10 cellular contexts compared by ENCODE assay signal in the genomic region with DNA sequence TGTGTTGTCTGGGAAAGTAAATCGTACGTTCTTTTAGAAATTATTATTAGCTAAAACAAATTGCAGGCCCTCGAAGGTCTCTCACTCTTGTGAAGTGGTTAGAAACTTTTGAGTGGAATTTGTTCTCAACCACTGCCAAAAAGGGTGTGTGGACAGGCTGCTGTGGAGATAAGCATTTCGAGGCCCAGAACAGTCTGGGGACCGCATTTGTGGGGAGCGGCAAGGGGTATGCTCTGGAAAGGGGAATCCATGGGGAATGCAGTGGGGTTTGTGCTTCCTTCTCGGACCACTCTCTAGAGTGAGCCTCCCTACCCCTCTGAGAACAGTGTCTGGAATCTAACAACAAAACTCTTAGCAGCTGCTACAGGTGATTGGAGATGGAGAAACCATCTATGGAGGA. TPM values are rescaled to one million over a fixed set of nuclear protein-coding genes. Genes with fewer than 3 reads are reported as not detected.
DNase-seq lines count a peak whose midpoint lies in the region; ATAC-seq and TF ChIP-seq lines count a peak whose summit lies in the region.
"Had no signal": no experiment of that assay in that cellular context is flagged by ENCODE, and none has a peak within 500 bp of the region (broad histone marks: within the 10 kb centered on the region; RNA-seq: fewer than 3 reads in every experiment).

No MANE protein-coding gene starts in this region.

- intact Hi-C loops in stomach (cut with DNase I; ENCODE audit: low total_unique reads), result no loop called here

- H3K4me3 ChIP-seq in astrocyte of the spinal cord (ENCODE audit: low read depth, low read length) (peak overlapping the region; percentile 77), stomach (peak overlapping the region; percentile 65 to 76 (median 70))

- TF ChIP-seq CTCF in astrocyte of the spinal cord (IDR thresholded peaks at IDR 0.05; ENCODE audit: low read depth, low read length) (no peak), stomach (IDR thresholded peaks at IDR 0.05) (no peak)

- H3K27me3 ChIP-seq in stomach, result peaks cover 0 to 47% (median 29%) of the 10 kb centered on the region in 3 donors

- H3K9me3 ChIP-seq in stomach, result no peaks in the 10 kb centered on the region

- DNase-seq in DMS53 (lab: John Stamatoyannopoulos, UW), result peak; percentile 38
- no peak for DNase-seq in DMS53 treated with DMSO at 0.1 percent for 48 hours (lab: John Stamatoyannopoulos, UW; ENCODE audit: unreplicated experiment)
- DNase-seq in astrocyte of the spinal cord (ENCODE audit: low read depth, low spot score), result no peak
- DNase-seq in left kidney (ENCODE audit: low read depth, low spot score), result peak; percentile 14
- DNase-seq in stomach, result no peak
- no peak for DNase-seq in NK-92 (lab: John Stamatoyannopoulos, UW; ENCODE audit: unreplicated experiment)
- DNase-seq in NCI-H1092 treated with DMSO at 0.1 percent for 48 hours (lab: John Stamatoyannopoulos, UW), result no peak
- DNase-seq: activated CD4-positive, alpha-beta T cell treated with anti-CD3 and anti-CD28 coated beads, Interleukin-2, amount 50 U/mL, for 1 hour; NCI-H1694 had no signal

- WGBS in stomach, 5 donors, result 29 to 64% (median 47%) methylated on average over 7 of the region's 7 CpGs

- peaks cover 14 to 89% (median 67%) of the 10 kb centered on the region in 4 donors for H3K4me1 ChIP-seq in stomach

- no peak for TF ChIP-seq EP300 in stomach (IDR thresholded peaks at IDR 0.05)

- H3K36me3 ChIP-seq in stomach, result no peaks in the 10 kb centered on the region

- TF ChIP-seq POLR2A in stomach (IDR thresholded peaks at IDR 0.05), result no peak

- ATAC-seq in HG03025 (IDR thresholded peaks at IDR 0.05; ENCODE audit: low FRiP score, unreplicated experiment), result no peak

- in situ Hi-C loops in astrocyte of the spinal cord (cut with HindIII; ENCODE audit: low sequenced_read_pairs), result no loop called here

- H3K27ac ChIP-seq in stomach, result peak overlapping the region; percentile 11 to 93 (median 88)

RNA-seq across cellular contexts. Expression of a gene that starts 1.7 kb away (rescaled TPM):
- total RNA-seq in stomach, result 100 to 1,000 TPM in 2 of 5 donors, 10 to 100 TPM in 3; 21.0 to 166 (median 56.9) TPM
- 10 to 100 TPM in 1 of 3 donors, 1 to 10 TPM in 1, under 1 TPM in 1; 0.92 to 13.2 (median 2.9) TPM for polyA plus RNA-seq in stomach

Comparison
In these comparisons a context has a peak if more than half of its experiments do, and no peak if none do; other contexts are left out.
1. DNase-seq: peak in DMS53 (single experiment) and left kidney (single experiment); none in DMS53 treated with DMSO at 0.1 percent for 48 hours (single experiment), astrocyte of the spinal cord (single experiment), stomach (single experiment), NK-92 (single experiment) and NCI-H1092 treated with DMSO at 0.1 percent for 48 hours (single experiment).